16 cellular contexts compared by ENCODE assay signal in genomic region chr22:41966225-41966606, GRCh38. TPM values are rescaled to one million over a fixed set of nuclear protein-coding genes. Genes with fewer than 3 reads are reported as not detected.
"Had no signal": no experiment of that assay in that cellular context is flagged by ENCODE, and none has a peak within 500 bp of the region (broad histone marks: within the 10 kb centered on the region; RNA-seq: fewer than 3 reads in every experiment).

No MANE protein-coding gene starts in this region.

- H3K9me3 ChIP-seq: esophagus muscularis mucosa, gastroesophageal sphincter, heart left ventricle, left ventricle myocardium inferior, mucosa of descending colon, neutrophil, spleen, suprapubic skin, vagina had no signal

- H3K4me3 ChIP-seq: coronary artery, esophagus muscularis mucosa, gastroesophageal sphincter, heart left ventricle, left ventricle myocardium inferior, mucosa of descending colon, SK-N-MC, spleen, suprapubic skin, vagina had no signal

- H3K4me1 ChIP-seq: heart left ventricle, left ventricle myocardium inferior, spleen, suprapubic skin, vagina had no signal

- H3K27me3 ChIP-seq: brain microvascular endothelial cell, vagina had no signal

- H3K36me3 Mint-ChIP-seq: activated naive CD8-positive, alpha-beta T cell treated with anti-CD3 and anti-CD28 coated beads, Interleukin-2, amount 10 ng/mL, durations not matched to agents 7 days and 5 days; naive B cell had no signal

- H3K36me3 ChIP-seq: brain microvascular endothelial cell, esophagus muscularis mucosa, gastroesophageal sphincter, heart left ventricle, left ventricle myocardium inferior, neutrophil, spleen, suprapubic skin, vagina had no signal

- ATAC-seq: gastroesophageal sphincter had no signal

- H3K4me1 Mint-ChIP-seq: activated naive CD8-positive, alpha-beta T cell treated with anti-CD3 and anti-CD28 coated beads, Interleukin-2, amount 10 ng/mL, durations not matched to agents 7 days and 5 days; central memory CD8-positive, alpha-beta T cell had no signal

- H3K4me3 Mint-ChIP-seq: activated naive CD8-positive, alpha-beta T cell treated with anti-CD3 and anti-CD28 coated beads, Interleukin-2, amount 10 ng/mL, durations not matched to agents 7 days and 5 days; central memory CD8-positive, alpha-beta T cell had no signal

- H3K27ac Mint-ChIP-seq: activated naive CD8-positive, alpha-beta T cell treated with anti-CD3 and anti-CD28 coated beads, Interleukin-2, amount 10 ng/mL, durations not matched to agents 7 days and 5 days; naive B cell had no signal

- H3K27ac ChIP-seq: brain microvascular endothelial cell, coronary artery, esophagus muscularis mucosa, gastroesophageal sphincter, heart left ventricle, left ventricle myocardium inferior, neutrophil, SK-N-MC, spleen, suprapubic skin, vagina had no signal

- H3K9me3 Mint-ChIP-seq: activated naive CD8-positive, alpha-beta T cell treated with anti-CD3 and anti-CD28 coated beads, Interleukin-2, amount 10 ng/mL, durations not matched to agents 7 days and 5 days; central memory CD8-positive, alpha-beta T cell had no signal

- FAIRE-seq: kidney had no signal

- DNase-seq: activated naive CD8-positive, alpha-beta T cell treated with anti-CD3 and anti-CD28 coated beads, Interleukin-2, amount 10 ng/mL, durations not matched to agents 7 days and 5 days; heart left ventricle; kidney; left ventricle myocardium inferior; spleen had no signal

RNA-seq across cellular contexts. Expression of gene SEPTIN3, which starts 3.0 kb away (rescaled TPM):
- total RNA-seq: left ventricle myocardium inferior had no signal

RNA-seq across cellular contexts. Expression of gene CENPM, which starts 19.3 kb away (rescaled TPM):
- total RNA-seq: esophagus muscularis mucosa, vagina had no signal

RNA-seq across cellular contexts. Expression of gene TNFRSF13C, which starts 39.6 kb away (rescaled TPM):
- total RNA-seq: vagina had no signal
